ENCODE assay signal across 11 cellular contexts in genomic region chr3:112407888-112408702, GRCh38.
DNase-seq lines count a peak whose midpoint lies in the region; ATAC-seq, FAIRE-seq and TF ChIP-seq lines count a peak whose summit lies in the region.
"Had no signal": no experiment of that assay in that cellular context is flagged by ENCODE, and none has a peak within 500 bp of the region (broad histone marks: within the 10 kb centered on the region; RNA-seq: fewer than 3 reads in every experiment).

No MANE protein-coding gene starts in this region.

- TF ChIP-seq CTCF in VCaP (conservative IDR thresholded peaks at IDR 0.05) (no peak), GM10248 (IDR thresholded peaks at IDR 0.05; ENCODE audit: control extremely low read depth, extremely low read depth, low read depth, missing control alignments) (no peak), left ventricle myocardium inferior (IDR thresholded peaks at IDR 0.05; ENCODE audit: borderline replicate concordance) (no peak)

- DNase-seq in GM12891 (ENCODE audit: insufficient read length, low spot score): no peak
- DNase-seq in GM10248 (ENCODE audit: extremely low spot score): no peak
- no peak for DNase-seq in left cardiac atrium
- no peak for DNase-seq in left ventricle myocardium inferior
- no peak for DNase-seq in NCI-H2029 treated with DMSO at 0.1 percent for 48 hours (lab: John Stamatoyannopoulos, UW)
- DNase-seq: dermis blood vessel endothelial cell, spleen had no signal

- peak; percentile 48 for FAIRE-seq in GM12891 (lab: Jason Lieb, UNC)

- ATAC-seq in GM21723 (IDR thresholded peaks at IDR 0.05; ENCODE audit: unreplicated experiment) (peak; percentile 27), left cardiac atrium (no peak)
- ATAC-seq: Panc1 had no signal

- intact Hi-C loops in left cardiac atrium (cut with DNase I) (no loop called here), left ventricle myocardium inferior (cut with micrococcal nuclease) (no loop called here)

- POLR2A ChIA-PET in GM10248 (lab: Yijun Ruan, JAX): no interaction called here

- H3K27me3 ChIP-seq in mucosa of rectum (ENCODE audit: control insufficient read depth in 2 of 2, insufficient read depth in 2 of 2, low read length in 2 of 2) (no peaks in the 10 kb centered on the region), left ventricle myocardium inferior (ENCODE audit: low read depth) (no peaks in the 10 kb centered on the region)
- H3K27me3 ChIP-seq: spleen had no signal

- CTCF ChIA-PET in GM10248 (lab: Yijun Ruan, JAX): no interaction called here

- H3K36me3 ChIP-seq in mucosa of rectum (ENCODE audit: control insufficient read depth in 2 of 2, insufficient read depth in 2 of 2, low read length in 2 of 2) (no peaks in the 10 kb centered on the region), left ventricle myocardium inferior (no peaks in the 10 kb centered on the region)
- H3K36me3 ChIP-seq: spleen had no signal

- H3K9ac ChIP-seq in mucosa of rectum (ENCODE audit: low read depth in 1 of 2, low read length in 2 of 2): peak overlapping the region in 1 of 2 donors; percentile 7

- H3K27ac ChIP-seq in VCaP (peak overlapping the region; percentile 93), mucosa of rectum (ENCODE audit: low read depth in 2 of 2, low read length in 2 of 2) (peak overlapping the region; percentile 52 to 74), left ventricle myocardium inferior (replicated peaks) (no peak overlapping the region)
- H3K27ac ChIP-seq: spleen had no signal

- H3K4me3 ChIP-seq in mucosa of rectum (ENCODE audit: low read length in 2 of 2) (peak overlapping the region; percentile 13 to 42), left ventricle myocardium inferior (no peak overlapping the region)
- H3K4me3 ChIP-seq: spleen had no signal

- H3K4me1 ChIP-seq in mucosa of rectum (ENCODE audit: control insufficient read depth in 2 of 2, insufficient read depth in 2 of 2, low read length in 2 of 2) (peaks cover 10 to 32% of the 10 kb centered on the region in 2 donors), left ventricle myocardium inferior (no peaks in the 10 kb centered on the region)

- H3K9me3 ChIP-seq in mucosa of rectum (ENCODE audit: control insufficient read depth in 2 of 2, low read length in 2 of 2): no peaks in the 10 kb centered on the region
- no peaks in the 10 kb centered on the region for H3K9me3 ChIP-seq in left ventricle myocardium inferior (replicated peaks)
- H3K9me3 ChIP-seq: spleen had no signal

- TF ChIP-seq POLR2A in GM12891 (IDR thresholded peaks at IDR 0.05; ENCODE audit: low read depth, low read length): no peak

TF ChIP-seq in GM12891, 5 proteins besides CTCF, POLR2A, EP300 and RAD21:
- TF ChIP-seq POU2F2 (IDR thresholded peaks at IDR 0.05; ENCODE audit: low read depth, low read length): no peak
- TF ChIP-seq POLR2AphosphoS5 (IDR thresholded peaks at IDR 0.05; ENCODE audit: low read depth, low read length): no peak
- TF ChIP-seq TAF1 (IDR thresholded peaks at IDR 0.05; ENCODE audit: low read depth, low read length): no peak
- TF ChIP-seq PAX5 (IDR thresholded peaks at IDR 0.05; ENCODE audit: insufficient read depth, low read length, severe bottlenecking): no peak
- TF ChIP-seq SPI1 (IDR thresholded peaks at IDR 0.05; ENCODE audit: low read depth, low read length): no peak
